In the genomic region with DNA sequence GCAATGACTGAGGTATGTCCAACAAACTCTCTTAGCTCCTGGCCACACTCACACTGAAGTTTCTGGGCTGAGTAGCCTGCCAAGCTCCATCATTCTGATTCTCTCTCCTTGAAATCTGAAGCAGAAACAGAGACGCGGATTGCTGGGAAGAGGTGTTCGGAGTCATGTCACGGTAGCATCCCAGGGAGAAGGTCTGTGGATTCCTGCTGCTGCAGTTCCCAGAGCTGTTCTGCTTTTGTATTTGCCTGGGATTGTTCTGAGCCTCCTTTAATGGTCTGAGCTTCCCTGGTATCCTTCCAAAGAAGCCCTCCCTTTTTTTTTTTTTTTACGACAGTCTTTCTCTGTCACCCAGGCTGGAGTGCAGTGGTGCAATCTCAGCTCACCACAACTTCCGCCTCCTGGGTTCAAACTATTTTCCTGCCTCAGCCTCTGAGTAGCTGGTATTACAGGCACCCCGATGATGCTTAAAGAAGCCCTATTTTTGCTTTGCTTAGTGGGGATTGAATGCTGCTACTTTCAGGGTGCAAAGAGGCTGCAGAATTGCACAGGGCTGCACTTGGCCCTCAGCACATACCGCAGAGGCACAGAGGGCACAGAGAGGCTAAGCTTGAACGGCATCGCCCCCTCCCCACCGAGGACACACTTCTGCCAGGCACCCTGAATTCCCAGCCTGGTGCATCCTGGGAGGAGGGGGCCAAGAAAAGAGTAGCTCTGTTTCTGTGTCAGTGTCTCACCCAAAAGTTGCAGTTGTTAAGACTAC, we compare ENCODE assay signal across 1 cellular context.
TF ChIP-seq lines count a peak whose summit lies in the region.

No MANE protein-coding gene starts in this region.

TF ChIP-seq in GM23338, 12 proteins besides CTCF, POLR2A, EP300 and RAD21:
- no peak for TF ChIP-seq JUNB (IDR thresholded peaks at IDR 0.05; ENCODE audit: unreplicated experiment)
- TF ChIP-seq EZH2phosphoT487 (IDR thresholded peaks at IDR 0.05; ENCODE audit: unreplicated experiment): no peak
- no peak for TF ChIP-seq ZNF114 (CRISPR knock-in tag; IDR thresholded peaks at IDR 0.05)
- TF ChIP-seq POLR2AphosphoS5 (IDR thresholded peaks at IDR 0.05; ENCODE audit: low read depth): no peak
- TF ChIP-seq NANOG (IDR thresholded peaks at IDR 0.05; ENCODE audit: borderline replicate concordance): no peak
- TF ChIP-seq CREB1 (CRISPR knock-in tag; IDR thresholded peaks at IDR 0.05; ENCODE audit: low read depth): no peak
- TF ChIP-seq, protein P1, sequence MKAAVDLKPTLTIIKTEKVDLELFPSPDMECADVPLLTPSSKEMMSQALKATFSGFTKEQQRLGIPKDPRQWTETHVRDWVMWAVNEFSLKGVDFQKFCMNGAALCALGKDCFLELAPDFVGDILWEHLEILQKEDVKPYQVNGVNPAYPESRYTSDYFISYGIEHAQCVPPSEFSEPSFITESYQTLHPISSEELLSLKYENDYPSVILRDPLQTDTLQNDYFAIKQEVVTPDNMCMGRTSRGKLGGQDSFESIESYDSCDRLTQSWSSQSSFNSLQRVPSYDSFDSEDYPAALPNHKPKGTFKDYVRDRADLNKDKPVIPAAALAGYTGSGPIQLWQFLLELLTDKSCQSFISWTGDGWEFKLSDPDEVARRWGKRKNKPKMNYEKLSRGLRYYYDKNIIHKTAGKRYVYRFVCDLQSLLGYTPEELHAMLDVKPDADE (IDR thresholded peaks at IDR 0.05): no peak
- TF ChIP-seq EZH2 (IDR thresholded peaks at IDR 0.05; ENCODE audit: low read depth, unreplicated experiment): no peak
- no peak for TF ChIP-seq REST (IDR thresholded peaks at IDR 0.05; ENCODE audit: unreplicated experiment)
- TF ChIP-seq, protein P2, sequence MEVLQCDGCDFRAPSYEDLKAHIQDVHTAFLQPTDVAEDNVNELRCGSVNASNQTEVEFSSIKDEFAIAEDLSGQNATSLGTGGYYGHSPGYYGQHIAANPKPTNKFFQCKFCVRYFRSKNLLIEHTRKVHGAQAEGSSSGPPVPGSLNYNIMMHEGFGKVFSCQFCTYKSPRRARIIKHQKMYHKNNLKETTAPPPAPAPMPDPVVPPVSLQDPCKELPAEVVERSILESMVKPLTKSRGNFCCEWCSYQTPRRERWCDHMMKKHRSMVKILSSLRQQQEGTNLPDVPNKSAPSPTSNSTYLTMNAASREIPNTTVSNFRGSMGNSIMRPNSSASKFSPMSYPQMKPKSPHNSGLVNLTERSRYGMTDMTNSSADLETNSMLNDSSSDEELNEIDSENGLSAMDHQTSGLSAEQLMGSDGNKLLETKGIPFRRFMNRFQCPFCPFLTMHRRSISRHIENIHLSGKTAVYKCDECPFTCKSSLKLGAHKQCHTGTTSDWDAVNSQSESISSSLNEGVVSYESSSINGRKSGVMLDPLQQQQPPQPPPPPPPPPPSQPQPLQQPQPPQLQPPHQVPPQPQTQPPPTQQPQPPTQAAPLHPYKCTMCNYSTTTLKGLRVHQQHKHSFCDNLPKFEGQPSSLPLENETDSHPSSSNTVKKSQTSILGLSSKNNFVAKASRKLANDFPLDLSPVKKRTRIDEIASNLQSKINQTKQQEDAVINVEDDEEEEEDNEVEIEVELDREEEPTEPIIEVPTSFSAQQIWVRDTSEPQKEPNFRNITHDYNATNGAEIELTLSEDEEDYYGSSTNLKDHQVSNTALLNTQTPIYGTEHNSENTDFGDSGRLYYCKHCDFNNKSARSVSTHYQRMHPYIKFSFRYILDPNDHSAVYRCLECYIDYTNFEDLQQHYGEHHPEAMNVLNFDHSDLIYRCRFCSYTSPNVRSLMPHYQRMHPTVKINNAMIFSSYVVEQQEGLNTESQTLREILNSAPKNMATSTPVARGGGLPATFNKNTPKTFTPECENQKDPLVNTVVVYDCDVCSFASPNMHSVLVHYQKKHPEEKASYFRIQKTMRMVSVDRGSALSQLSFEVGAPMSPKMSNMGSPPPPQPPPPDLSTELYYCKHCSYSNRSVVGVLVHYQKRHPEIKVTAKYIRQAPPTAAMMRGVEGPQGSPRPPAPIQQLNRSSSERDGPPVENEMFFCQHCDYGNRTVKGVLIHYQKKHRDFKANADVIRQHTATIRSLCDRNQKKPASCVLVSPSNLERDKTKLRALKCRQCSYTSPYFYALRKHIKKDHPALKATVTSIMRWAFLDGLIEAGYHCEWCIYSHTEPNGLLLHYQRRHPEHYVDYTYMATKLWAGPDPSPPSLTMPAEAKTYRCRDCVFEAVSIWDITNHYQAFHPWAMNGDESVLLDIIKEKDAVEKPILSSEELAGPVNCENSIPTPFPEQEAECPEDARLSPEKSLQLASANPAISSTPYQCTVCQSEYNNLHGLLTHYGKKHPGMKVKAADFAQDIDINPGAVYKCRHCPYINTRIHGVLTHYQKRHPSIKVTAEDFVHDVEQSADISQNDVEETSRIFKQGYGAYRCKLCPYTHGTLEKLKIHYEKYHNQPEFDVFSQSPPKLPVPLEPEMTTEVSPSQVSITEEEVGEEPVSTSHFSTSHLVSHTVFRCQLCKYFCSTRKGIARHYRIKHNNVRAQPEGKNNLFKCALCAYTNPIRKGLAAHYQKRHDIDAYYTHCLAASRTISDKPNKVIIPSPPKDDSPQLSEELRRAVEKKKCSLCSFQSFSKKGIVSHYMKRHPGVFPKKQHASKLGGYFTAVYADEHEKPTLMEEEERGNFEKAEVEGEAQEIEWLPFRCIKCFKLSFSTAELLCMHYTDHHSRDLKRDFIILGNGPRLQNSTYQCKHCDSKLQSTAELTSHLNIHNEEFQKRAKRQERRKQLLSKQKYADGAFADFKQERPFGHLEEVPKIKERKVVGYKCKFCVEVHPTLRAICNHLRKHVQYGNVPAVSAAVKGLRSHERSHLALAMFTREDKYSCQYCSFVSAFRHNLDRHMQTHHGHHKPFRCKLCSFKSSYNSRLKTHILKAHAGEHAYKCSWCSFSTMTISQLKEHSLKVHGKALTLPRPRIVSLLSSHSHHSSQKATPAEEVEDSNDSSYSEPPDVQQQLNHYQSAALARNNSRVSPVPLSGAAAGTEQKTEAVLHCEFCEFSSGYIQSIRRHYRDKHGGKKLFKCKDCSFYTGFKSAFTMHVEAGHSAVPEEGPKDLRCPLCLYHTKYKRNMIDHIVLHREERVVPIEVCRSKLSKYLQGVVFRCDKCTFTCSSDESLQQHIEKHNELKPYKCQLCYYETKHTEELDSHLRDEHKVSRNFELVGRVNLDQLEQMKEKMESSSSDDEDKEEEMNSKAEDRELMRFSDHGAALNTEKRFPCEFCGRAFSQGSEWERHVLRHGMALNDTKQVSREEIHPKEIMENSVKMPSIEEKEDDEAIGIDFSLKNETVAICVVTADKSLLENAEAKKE (CRISPR knock-in tag; IDR thresholded peaks at IDR 0.05): no peak
- no peak for TF ChIP-seq ZNF331 (CRISPR knock-in tag; IDR thresholded peaks at IDR 0.05; ENCODE audit: low read depth)
- TF ChIP-seq STAT1 (IDR thresholded peaks at IDR 0.05; ENCODE audit: unreplicated experiment): no peak
